8 cellular contexts compared by ENCODE assay signal in genomic region chr19:49427855-49428546, GRCh38. TPM values are rescaled to one million over a fixed set of nuclear protein-coding genes. Genes with fewer than 3 reads are reported as not detected.
A peak's percentile ranks its signal among the peaks of the same experiment; 100 is the strongest.
DNase-seq lines count a peak whose midpoint lies in the region; ATAC-seq lines count a peak whose summit lies in the region.

No MANE protein-coding gene starts in this region.

- 2% methylated on average over 45 of the region's 45 CpGs for WGBS in right cardiac atrium

- ATAC-seq in right cardiac atrium (no peak), Right ventricle myocardium superior (ENCODE audit: poor library complexity) (no peak), HG02798 (IDR thresholded peaks at IDR 0.05; ENCODE audit: poor library complexity, unreplicated experiment) (no peak), GM21528 (IDR thresholded peaks at IDR 0.05; ENCODE audit: low FRiP score, unreplicated experiment) (no peak), HG02571 (IDR thresholded peaks at IDR 0.05; ENCODE audit: unreplicated experiment) (no peak)

- no peak overlapping the region for H3K27ac ChIP-seq in right cardiac atrium (ENCODE audit: low read length)
- no peak overlapping the region for H3K27ac ChIP-seq in iPS-20b (ENCODE audit: low read length)

- H3K9me3 ChIP-seq in right cardiac atrium (ENCODE audit: control insufficient read depth, low read length) (no peaks in the 10 kb centered on the region), iPS-20b (ENCODE audit: insufficient read depth, low read depth, low read length) (no peaks in the 10 kb centered on the region)

- peak in 1 of 3 donors; percentile 44 for DNase-seq in right cardiac atrium
- no peak for DNase-seq in Right ventricle myocardium superior
- peak; percentile 66 for DNase-seq in SW480 (ENCODE audit: low spot score)
- DNase-seq in midbrain (lab: John Stamatoyannopoulos, UW): no peak

- intact Hi-C loops in right cardiac atrium (cut with DNase I) (loop anchor here in 1 of 4 donors (5.0 to 10.0 kb wide), 2 partner anchors 36 to 203 kb away; no protein-coding TSS in a partner anchor), Right ventricle myocardium superior (cut with DNase I) (no loop called here)

- H3K36me3 ChIP-seq in iPS-20b (ENCODE audit: insufficient read depth, low read depth, low read length): no peaks in the 10 kb centered on the region

- H3K27me3 ChIP-seq in right cardiac atrium (ENCODE audit: control insufficient read depth, insufficient read depth) (no peaks in the 10 kb centered on the region), iPS-20b (ENCODE audit: insufficient read depth, low read length) (peaks cover 97% of the 10 kb centered on the region)

- no peaks in the 10 kb centered on the region for H3K4me1 ChIP-seq in right cardiac atrium (ENCODE audit: control insufficient read depth, insufficient read depth, low read length)
- H3K4me1 ChIP-seq in iPS-20b (ENCODE audit: insufficient read depth, low read length): peaks cover 13% of the 10 kb centered on the region; the same call in 1 of the 2 replicates

- peak overlapping the region; percentile 81; the same call in 1 of the 2 replicates for H3K9ac ChIP-seq in iPS-20b (ENCODE audit: low read depth, low read length)

- H3K4me3 ChIP-seq in right cardiac atrium (ENCODE audit: low read length) (peak overlapping the region; percentile 11), iPS-20b (ENCODE audit: low read length) (peak overlapping the region; percentile 78)

RNA-seq across cellular contexts. Expression of gene GFY, which starts 2.8 kb away (rescaled TPM):
- total RNA-seq in right cardiac atrium (not detected), Right ventricle myocardium superior (not detected)
- not detected for polyA plus RNA-seq in right cardiac atrium

RNA-seq across cellular contexts. Expression of gene PTH2, which starts 4.8 kb away (rescaled TPM):
- total RNA-seq in right cardiac atrium: not detected
- not detected for polyA plus RNA-seq in right cardiac atrium
- not detected for total RNA-seq in Right ventricle myocardium superior

RNA-seq across cellular contexts. Expression of gene SLC17A7, which starts 13.3 kb away (rescaled TPM):
- total RNA-seq in right cardiac atrium (1 to 10 TPM in 2 of 4 donors, under 1 TPM in 2; 0.48 to 1.2 (median 0.93) TPM), Right ventricle myocardium superior (1.8 TPM)
- 1.1 TPM for polyA plus RNA-seq in right cardiac atrium

RNA-seq across cellular contexts. Expression of gene PIH1D1, which starts 23.6 kb away (rescaled TPM):
- 10 to 100 TPM; 35.2 to 43.8 (median 38.2) TPM for total RNA-seq in right cardiac atrium
- polyA plus RNA-seq in right cardiac atrium: 34.9 TPM
- total RNA-seq in Right ventricle myocardium superior: 28.1 TPM

RNA-seq across cellular contexts. Expression of gene ALDH16A1, which starts 25.0 kb away (rescaled TPM):
- total RNA-seq in right cardiac atrium (10 to 100 TPM; 11.1 to 17.7 (median 11.9) TPM), Right ventricle myocardium superior (10.8 TPM)
- 9.3 TPM for polyA plus RNA-seq in right cardiac atrium
